23 cellular contexts compared by ENCODE assay signal in the genomic region with DNA sequence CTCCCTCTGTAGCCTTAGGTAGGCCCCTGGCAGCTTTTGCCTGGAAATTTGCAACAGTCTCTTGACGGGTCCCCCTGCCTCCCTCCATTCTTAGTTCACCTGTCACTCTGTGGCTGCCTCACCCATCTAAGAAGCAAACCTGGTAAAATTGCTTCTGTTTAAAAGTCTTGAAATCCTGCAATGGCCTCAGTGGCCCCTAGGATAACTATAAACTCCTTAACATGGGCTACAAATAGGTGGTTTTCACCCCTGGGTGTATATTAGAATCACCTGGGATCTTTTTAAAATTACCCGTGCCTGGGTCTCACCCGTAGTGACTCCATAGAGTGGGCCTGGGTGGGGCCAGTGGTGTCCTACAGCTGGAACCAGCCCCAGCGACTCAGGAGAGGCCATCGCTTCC.
A peak's percentile ranks its signal among the peaks of the same experiment; 100 is the strongest.
DNase-seq lines count a peak whose midpoint lies in the region; ATAC-seq and TF ChIP-seq lines count a peak whose summit lies in the region.
"Had no signal": no experiment of that assay in that cellular context is flagged by ENCODE, and none has a peak within 500 bp of the region (broad histone marks: within the 10 kb centered on the region; RNA-seq: fewer than 3 reads in every experiment).

No MANE protein-coding gene starts in this region.

- peaks cover 5% of the 10 kb centered on the region for H3K27me3 Mint-ChIP-seq in activated T-cell treated with anti-CD3 and anti-CD28 coated beads, Interleukin-2, amount 50 U/mL, for 72 hours (ENCODE audit: low read depth)

- no peaks in the 10 kb centered on the region for H3K9me3 Mint-ChIP-seq in activated T-cell treated with anti-CD3 and anti-CD28 coated beads, Interleukin-2, amount 50 U/mL, for 72 hours
- H3K9me3 Mint-ChIP-seq: CD14-positive monocyte; naive thymus-derived CD8-positive, alpha-beta T cell had no signal

- H3K36me3 ChIP-seq in right atrium auricular region (no peaks in the 10 kb centered on the region), psoas muscle (ENCODE audit: insufficient read depth in 1 of 2, low read depth in 1 of 2) (no peaks in the 10 kb centered on the region), vagina (no peaks in the 10 kb centered on the region)
- H3K36me3 ChIP-seq: adrenal gland, upper lobe of right lung had no signal

- TF ChIP-seq POLR2A in vagina (IDR thresholded peaks at IDR 0.05) = no peak

- 73 to 86% (median 77%) methylated on average over 5 of the region's 5 CpGs for WGBS in psoas muscle, 3 donors

- no peaks in the 10 kb centered on the region for H3K36me3 Mint-ChIP-seq in activated T-cell treated with anti-CD3 and anti-CD28 coated beads, Interleukin-2, amount 50 U/mL, for 72 hours (ENCODE audit: insufficient read depth in 2 of 2)
- H3K36me3 Mint-ChIP-seq: CD14-positive monocyte; naive thymus-derived CD8-positive, alpha-beta T cell had no signal

- H3K4me3 ChIP-seq in right atrium auricular region = no peak overlapping the region
- H3K4me3 ChIP-seq in fibroblast of the aortic adventitia (ENCODE audit: low read depth, low read length) = peak overlapping the region; percentile 55
- no peak overlapping the region for H3K4me3 ChIP-seq in psoas muscle
- H3K4me3 ChIP-seq in vagina = no peak overlapping the region
- H3K4me3 ChIP-seq: adrenal gland, skin epidermis, upper lobe of right lung had no signal

- no peaks in the 10 kb centered on the region for H3K4me1 Mint-ChIP-seq in activated T-cell treated with anti-CD3 and anti-CD28 coated beads, Interleukin-2, amount 50 U/mL, for 72 hours (ENCODE audit: low read depth)

- H3K9me3 ChIP-seq in right atrium auricular region = no peaks in the 10 kb centered on the region
- no peaks in the 10 kb centered on the region for H3K9me3 ChIP-seq in psoas muscle
- no peaks in the 10 kb centered on the region for H3K9me3 ChIP-seq in vagina
- H3K9me3 ChIP-seq: adrenal gland, upper lobe of right lung had no signal

- DNase-seq in right atrium auricular region (ENCODE audit: low spot score) (no peak), left ventricle myocardium superior (no peak), fibroblast of the aortic adventitia (ENCODE audit: low read depth) (no peak), psoas muscle (no peak), vagina (ENCODE audit: extremely low spot score in 2 of 2) (no peak)
- no peak for DNase-seq in stimulated activated CD8-positive, alpha-beta memory T cell treated with anti-CD3 and anti-CD28 coated beads, Interleukin-4, amount 100 ng/mL, for 48 hours
- DNase-seq in activated T-cell treated with anti-CD3 and anti-CD28 coated beads, Interleukin-2, amount 50 U/mL, for 72 hours = no peak
- DNase-seq: activated CD4-positive, alpha-beta T cell treated with anti-CD3 and anti-CD28 coated beads, Interleukin-2, amount 50 U/mL, for 48 hours; activated CD4-positive, CD25-positive, alpha-beta regulatory T cell; adrenal gland; dermis blood vessel endothelial cell; foreskin melanocyte; kidney; naive thymus-derived CD8-positive, alpha-beta T cell; NCI-H2081; NCI-H446; OCI-M1; stimulated activated naive CD4-positive, alpha-beta T cell; SW 1271; upper lobe of right lung had no signal

- H3K27me3 ChIP-seq in right atrium auricular region (no peaks in the 10 kb centered on the region), psoas muscle (ENCODE audit: insufficient read depth in 3 of 3, low read length in 2 of 3) (peaks cover 0 to 12% (median 0%) of the 10 kb centered on the region in 3 donors), vagina (no peaks in the 10 kb centered on the region)
- H3K27me3 ChIP-seq: adrenal gland, upper lobe of right lung had no signal

- no peak overlapping the region for H3K4me3 Mint-ChIP-seq in activated T-cell treated with anti-CD3 and anti-CD28 coated beads, Interleukin-2, amount 50 U/mL, for 72 hours
- H3K4me3 Mint-ChIP-seq: CD14-positive monocyte; naive thymus-derived CD8-positive, alpha-beta T cell had no signal

- no peak overlapping the region for H3K27ac Mint-ChIP-seq in activated T-cell treated with anti-CD3 and anti-CD28 coated beads, Interleukin-2, amount 50 U/mL, for 72 hours
- H3K27ac Mint-ChIP-seq: naive thymus-derived CD8-positive, alpha-beta T cell had no signal

- H3K27ac ChIP-seq in right atrium auricular region = peak overlapping the region; percentile 28 to 70
- peak overlapping the region; percentile 53 for H3K27ac ChIP-seq in psoas muscle
- peak overlapping the region; percentile 82 for H3K27ac ChIP-seq in vagina
- H3K27ac ChIP-seq: upper lobe of right lung had no signal

- no peak for ATAC-seq in left ventricle myocardium superior
- no peak for ATAC-seq in psoas muscle
- ATAC-seq in HG03039 (IDR thresholded peaks at IDR 0.05; ENCODE audit: unreplicated experiment) = no peak
- no peak for ATAC-seq in activated T-cell treated with anti-CD3 and anti-CD28 coated beads, Interleukin-2, amount 50 U/mL, for 72 hours (replicated peaks in 1 of 2)
- ATAC-seq: naive thymus-derived CD8-positive, alpha-beta T cell; upper lobe of right lung had no signal

- TF ChIP-seq CTCF in right atrium auricular region (IDR thresholded peaks at IDR 0.05) (no peak), fibroblast of the aortic adventitia (IDR thresholded peaks at IDR 0.05; ENCODE audit: insufficient read depth, low read length) (peak; percentile 16), psoas muscle (IDR thresholded peaks at IDR 0.05) (no peak), vagina (IDR thresholded peaks at IDR 0.05) (no peak)

- intact Hi-C loops in left ventricle myocardium superior (cut with micrococcal nuclease) = no loop called here
- intact Hi-C loops in psoas muscle (cut with DNase I) = no loop called here
- intact Hi-C loops in vagina (cut with DNase I) = no loop called here

- H3K4me1 ChIP-seq in right atrium auricular region (peaks cover 0 to 55% of the 10 kb centered on the region in 2 donors), psoas muscle (no peaks in the 10 kb centered on the region), vagina (peaks cover 28% of the 10 kb centered on the region)
- H3K4me1 ChIP-seq: adrenal gland had no signal
